ENCODE assay signal across 2 cellular contexts in genomic region chr6:42710316-42710715, GRCh38.
TF ChIP-seq lines count a peak whose summit lies in the region.

No MANE protein-coding gene starts in this region.

TF ChIP-seq in GM23338, 12 proteins besides CTCF, POLR2A, EP300 and RAD21:
- TF ChIP-seq CREB1 (CRISPR knock-in tag; IDR thresholded peaks at IDR 0.05; ENCODE audit: low read depth) (no peak), JUNB (IDR thresholded peaks at IDR 0.05; ENCODE audit: unreplicated experiment) (no peak), POLR2AphosphoS5 (IDR thresholded peaks at IDR 0.05; ENCODE audit: low read depth) (no peak), ZNF331 (CRISPR knock-in tag; IDR thresholded peaks at IDR 0.05; ENCODE audit: low read depth) (no peak)

TF ChIP-seq in SK-N-SH, 30 proteins besides CTCF, POLR2A, EP300 and RAD21:
- TF ChIP-seq NFIC (IDR thresholded peaks at IDR 0.05; ENCODE audit: borderline replicate concordance): no peak
- TF ChIP-seq GATA2 (CRISPR knock-in tag; IDR thresholded peaks at IDR 0.05): no peak
- TF ChIP-seq POLR2AphosphoS5 (IDR thresholded peaks at IDR 0.05; ENCODE audit: low read depth, low read length): no peak
- no peak for TF ChIP-seq RXRA (IDR thresholded peaks at IDR 0.05; ENCODE audit: borderline replicate concordance, low read depth)
- TF ChIP-seq RCOR1 (IDR thresholded peaks at IDR 0.05; ENCODE audit: low read length): no peak
- no peak for TF ChIP-seq MAX (IDR thresholded peaks at IDR 0.05; ENCODE audit: low read depth)
- TF ChIP-seq ZBTB33 (IDR thresholded peaks at IDR 0.05; ENCODE audit: borderline replicate concordance, low read depth): no peak
- TF ChIP-seq TCF12 (IDR thresholded peaks at IDR 0.05): no peak
